In the genomic region with DNA sequence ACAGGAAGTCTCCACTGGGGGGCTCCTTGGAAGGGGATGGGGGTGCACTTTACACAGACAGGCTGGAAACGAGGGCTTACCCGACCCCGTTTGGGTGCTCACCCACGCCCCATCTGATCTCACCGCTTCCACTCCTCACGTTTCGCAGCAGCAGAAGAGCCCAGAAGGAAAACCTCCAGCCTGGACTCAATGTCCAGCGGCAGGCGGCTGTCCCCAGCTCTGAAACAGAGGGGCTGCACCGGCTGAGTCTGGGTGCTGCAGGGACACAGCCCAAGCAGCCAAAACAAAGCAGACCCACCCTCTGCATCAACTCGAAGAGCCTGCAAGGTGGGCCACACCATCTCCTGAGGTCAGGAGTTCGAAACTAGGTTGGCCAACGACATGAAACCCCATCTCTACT, we compare ENCODE assay signal across 15 cellular contexts.
"Had no signal": no experiment of that assay in that cellular context is flagged by ENCODE, and none has a peak within 500 bp of the region (broad histone marks: within the 10 kb centered on the region; RNA-seq: fewer than 3 reads in every experiment).

No MANE protein-coding gene starts in this region.

- ATAC-seq: lower lobe of right lung had no signal

- H3K36me3 ChIP-seq: ovary had no signal

- H3K27me3 Mint-ChIP-seq: type B pancreatic cell had no signal

- H3K9me3 ChIP-seq: ascending aorta, lower lobe of right lung, ovary, suprapubic skin had no signal

- H3K27ac ChIP-seq: ascending aorta, lower lobe of right lung, ovary, SK-N-MC, suprapubic skin had no signal

- H3K4me3 ChIP-seq: ascending aorta, lower lobe of right lung, ovary, SK-N-MC, suprapubic skin had no signal

- DNase-seq: activated CD4-positive, alpha-beta T cell treated with anti-CD3 and anti-CD28 coated beads, Interleukin-2, amount 50 U/mL, for 4 hours; activated CD4-positive, CD25-positive, alpha-beta regulatory T cell treated with anti-CD3 and anti-CD28 coated beads, Interleukin-2, amount 50 U/mL, for 72 hours; activated T-cell treated with anti-CD3 and anti-CD28 coated beads for 4 hours; hippocampal formation; lower lobe of right lung; stimulated activated CD4-positive, alpha-beta T cell treated with anti-CD3 and anti-CD28 coated beads, Interleukin-15, amount 100 ng/mL, for 24 hours; stimulated activated CD4-positive, alpha-beta T cell treated with anti-CD3 and anti-CD28 coated beads, Interleukin-4, amount 100 ng/mL, for 4 hours; stimulated activated CD8-positive, alpha-beta memory T cell treated with anti-CD3 and anti-CD28 coated beads, Interleukin-4, amount 100 ng/mL, for 48 hours; stimulated activated naive CD4-positive, alpha-beta T cell treated with Interleukin-2 at 50 U/mL for 16 hours had no signal

- H3K9me3 Mint-ChIP-seq: activated naive CD4-positive, alpha-beta T cell treated with anti-CD3 and anti-CD28 coated beads, Interleukin-2, amount 10 ng/mL, durations not matched to agents 7 days and 5 days; type B pancreatic cell had no signal

- H3K27me3 ChIP-seq: ascending aorta, ovary, suprapubic skin had no signal

- H3K4me3 Mint-ChIP-seq: activated naive CD4-positive, alpha-beta T cell treated with anti-CD3 and anti-CD28 coated beads, Interleukin-2, amount 10 ng/mL, durations not matched to agents 7 days and 5 days; type B pancreatic cell had no signal
